19 cellular contexts compared by ENCODE assay signal in the genomic region with DNA sequence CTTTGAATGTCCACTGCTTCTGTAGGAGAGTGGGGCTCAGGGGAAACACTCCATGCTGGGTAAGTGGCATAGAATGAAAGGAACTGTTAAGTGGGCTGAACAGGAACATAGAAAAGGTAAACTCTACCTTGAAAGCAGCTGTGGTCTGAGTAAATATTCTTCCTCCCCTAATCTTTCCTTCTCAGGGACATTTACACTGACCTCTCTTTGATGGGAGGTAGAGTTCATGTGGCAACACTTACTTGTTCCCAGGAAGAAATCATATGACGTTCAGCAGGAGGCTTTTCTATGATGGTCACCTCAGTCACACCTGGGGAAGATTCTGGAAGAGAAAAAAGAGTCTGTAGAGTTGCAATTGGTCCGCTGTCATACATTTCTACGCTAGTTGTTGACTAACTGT. TPM values are rescaled to one million over a fixed set of nuclear protein-coding genes. Genes with fewer than 3 reads are reported as not detected.
DNase-seq lines count a peak whose midpoint lies in the region; ATAC-seq, FAIRE-seq and TF ChIP-seq lines count a peak whose summit lies in the region.
"Had no signal": no experiment of that assay in that cellular context is flagged by ENCODE, and none has a peak within 500 bp of the region (broad histone marks: within the 10 kb centered on the region; RNA-seq: fewer than 3 reads in every experiment).

No MANE protein-coding gene starts in this region.

- intact Hi-C loops in HepG2 (cut with micrococcal nuclease; ENCODE audit: unreplicated experiment) (no loop called here), right lobe of liver (cut with DNase I) (no loop called here), body of pancreas (cut with DNase I) (no loop called here)

- H3K9me3 Mint-ChIP-seq in progenitor cell of endocrine pancreas (ENCODE audit: low read depth) (no peaks in the 10 kb centered on the region), neural progenitor cell (no peaks in the 10 kb centered on the region)
- H3K9me3 Mint-ChIP-seq: CD4-positive, alpha-beta T cell; GM23338 had no signal

- CTCF ChIA-PET in HepG2 (lab: Yijun Ruan, JAX; ENCODE audit: low intra/inter-chr PET ratio, low total read pairs) = no interaction called here

- no TSS peak for BruUV-seq in HepG2 (replicated peaks; lab: Mats Ljungman, UMichigan)

- no peak for TF ChIP-seq RAD21 in HepG2 (CRISPR knock-in tag; IDR thresholded peaks at IDR 0.05)

- in situ Hi-C loops in HepG2 (cut with HindIII; ENCODE audit: extremely low pct_ligation_motif_present, low pct_unique_long_range_greater_than_20kb) = no loop called here

- peak overlapping the region; percentile 4 for H3K27ac Mint-ChIP-seq in progenitor cell of endocrine pancreas
- no peak overlapping the region for H3K27ac Mint-ChIP-seq in neural progenitor cell
- H3K27ac Mint-ChIP-seq: CD4-positive, alpha-beta T cell; GM23338 had no signal

- no peak overlapping the region for H3K4me3 Mint-ChIP-seq in progenitor cell of endocrine pancreas (ENCODE audit: low read depth)
- H3K4me3 Mint-ChIP-seq in neural progenitor cell = no peak overlapping the region
- H3K4me3 Mint-ChIP-seq: CD4-positive, alpha-beta T cell; GM23338 had no signal

- POLR2A ChIA-PET in HepG2 (lab: Yijun Ruan, JAX) = no interaction called here

- H3K27me3 ChIP-seq in HepG2 (ENCODE audit: control insufficient read depth in 1 of 2, insufficient read depth in 2 of 2, low read length in 2 of 2) = no peaks in the 10 kb centered on the region
- H3K27me3 ChIP-seq in right lobe of liver = no peaks in the 10 kb centered on the region
- no peaks in the 10 kb centered on the region for H3K27me3 ChIP-seq in body of pancreas
- H3K27me3 ChIP-seq in neural progenitor cell = no peaks in the 10 kb centered on the region

- H3K4me2 ChIP-seq in HepG2 (ENCODE audit: low read depth, low read length) = no peak overlapping the region
- H3K4me2 ChIP-seq in neural progenitor cell = no peak overlapping the region
- H3K4me2 ChIP-seq: A549, GM23338 had no signal

- no peaks in the 10 kb centered on the region for H3F3A ChIP-seq in neural progenitor cell (ENCODE audit: low read depth)

- H4K20me1 ChIP-seq in HepG2 (ENCODE audit: insufficient read depth, low read length) = no peaks in the 10 kb centered on the region
- H4K20me1 ChIP-seq in neural progenitor cell (ENCODE audit: low read depth) = peaks cover 47% of the 10 kb centered on the region

- no peak for TF ChIP-seq POLR2A in HepG2 (IDR thresholded peaks at IDR 0.05; ENCODE audit: insufficient read depth in 1 of 2, low read depth in 2 of 2, low read length in 2 of 2)
- no peak for TF ChIP-seq POLR2A in right lobe of liver (IDR thresholded peaks at IDR 0.05)
- no peak for TF ChIP-seq POLR2A in body of pancreas (IDR thresholded peaks at IDR 0.05)

- H3K4me1 Mint-ChIP-seq in progenitor cell of endocrine pancreas (ENCODE audit: low read depth) (peaks cover 26% of the 10 kb centered on the region), neural progenitor cell (peaks cover 8% of the 10 kb centered on the region)

- H3K4me1 ChIP-seq in HepG2 (ENCODE audit: insufficient read depth, low read length) (peaks cover 17% of the 10 kb centered on the region), right lobe of liver (no peaks in the 10 kb centered on the region), body of pancreas (peaks cover 43% of the 10 kb centered on the region), neural progenitor cell (peaks cover 13% of the 10 kb centered on the region)
- H3K4me1 ChIP-seq: A549, Caco-2 had no signal

- no peak for FAIRE-seq in HepG2 (lab: Jason Lieb, UNC)
- FAIRE-seq: A549, G401.6, GM12891, H54, HTR-8/SVneo had no signal

- H3K27ac ChIP-seq in HepG2 (ENCODE audit: extremely low read length, insufficient read depth, low read length) (no peak overlapping the region), right lobe of liver (no peak overlapping the region), body of pancreas (peak overlapping the region in 3 of 4 donors; percentile 43 to 73 (median 70)), neural progenitor cell (no peak overlapping the region)
- H3K27ac ChIP-seq: 22Rv1, A549, C4-2B had no signal

- WGBS in HepG2 (ENCODE audit: low lambda C conversion rate) = 77% methylated on average over 3 of the region's 3 CpGs
- 95% methylated on average over 3 of the region's 3 CpGs for WGBS in right lobe of liver (ENCODE audit: insufficient coverage, low coverage, low lambda C conversion rate, missing lambda C conversion rate)
- WGBS in body of pancreas, 2 donors = 46 to 59% methylated on average over 3 of the region's 3 CpGs

- H3K9me3 ChIP-seq in HepG2 (ENCODE audit: low read length) (no peaks in the 10 kb centered on the region), right lobe of liver (no peaks in the 10 kb centered on the region), body of pancreas (no peaks in the 10 kb centered on the region), neural progenitor cell (ENCODE audit: low read depth) (no peaks in the 10 kb centered on the region)
- H3K9me3 ChIP-seq: A549, Caco-2 had no signal

- H3K9ac ChIP-seq in HepG2 (ENCODE audit: insufficient read depth, low read depth, low read length) = no peak overlapping the region
- no peak overlapping the region for H3K9ac ChIP-seq in neural progenitor cell

- no peak for TF ChIP-seq EP300 in HepG2 (IDR thresholded peaks at IDR 0.05; ENCODE audit: low read depth in 2 of 2, low read length in 2 of 2)
- no peak for TF ChIP-seq EP300 in HepG2 (CRISPR knock-in tag; IDR thresholded peaks at IDR 0.05; ENCODE audit: borderline replicate concordance)

- peaks cover 17% of the 10 kb centered on the region for H3K36me3 Mint-ChIP-seq in progenitor cell of endocrine pancreas (ENCODE audit: insufficient read depth)
- H3K36me3 Mint-ChIP-seq in neural progenitor cell = peaks cover 29% of the 10 kb centered on the region

- H3K4me3 ChIP-seq in HepG2 (replicated peaks in 1 of 3; ENCODE audit: insufficient read depth in 1 of 3, low read depth in 2 of 3, low read length in 3 of 3) (no peak overlapping the region), right lobe of liver (no peak overlapping the region), body of pancreas (no peak overlapping the region), neural progenitor cell (no peak overlapping the region)
- H3K4me3 ChIP-seq: A549, GM23338 had no signal

- TF ChIP-seq CTCF in HepG2 (CRISPR knock-in tag; IDR thresholded peaks at IDR 0.05) (no peak), right lobe of liver (IDR thresholded peaks at IDR 0.05) (no peak), body of pancreas (IDR thresholded peaks at IDR 0.05) (no peak), progenitor cell of endocrine pancreas (IDR thresholded peaks at IDR 0.05; ENCODE audit: unreplicated experiment) (no peak), neural progenitor cell (IDR thresholded peaks at IDR 0.05) (no peak)

- H3K36me3 ChIP-seq in HepG2 (replicated peaks in 1 of 2; ENCODE audit: control insufficient read depth in 1 of 2, insufficient read depth in 2 of 2, low read length in 2 of 2) = peaks cover 4 to 22% of the 10 kb centered on the region in 2 experiments; a peak in 3 of 5 replicates
- no peaks in the 10 kb centered on the region for H3K36me3 ChIP-seq in right lobe of liver
- peaks cover 0 to 1% of the 10 kb centered on the region in 2 donors for H3K36me3 ChIP-seq in body of pancreas (replicated peaks in 1 of 2; ENCODE audit: insufficient read depth in 1 of 2, low read depth in 2 of 2)
- peaks cover 4% of the 10 kb centered on the region for H3K36me3 ChIP-seq in neural progenitor cell

- H2AFZ ChIP-seq in HepG2 (ENCODE audit: low read length) (no peak overlapping the region), neural progenitor cell (replicated peaks) (no peak overlapping the region)
- H2AFZ ChIP-seq: GM23338 had no signal

- no peak for ATAC-seq in HepG2
- no peak for ATAC-seq in right lobe of liver
- ATAC-seq in body of pancreas = peak; percentile 78
- ATAC-seq in HG03159 (IDR thresholded peaks at IDR 0.05; ENCODE audit: unreplicated experiment) = no peak
- ATAC-seq in HG02885 (IDR thresholded peaks at IDR 0.05; ENCODE audit: poor library complexity, unreplicated experiment) = no peak
- ATAC-seq: A549, GM23338 had no signal

- DNase-seq in HepG2 (ENCODE audit: low spot score) = peak; percentile 20
- no peak for DNase-seq in right lobe of liver
- DNase-seq in body of pancreas = peak in 1 of 4 donors; percentile 16
- DNase-seq in progenitor cell of endocrine pancreas (ENCODE audit: low spot score, unreplicated experiment) = no peak
- DNase-seq in neural progenitor cell (ENCODE audit: low spot score) = no peak
- DNase-seq: AML-193; Caco-2; CD4-positive, alpha-beta T cell; HCEC 1CT had no signal

- H3K79me2 ChIP-seq in HepG2 (ENCODE audit: insufficient read depth, low read length) (no peaks in the 10 kb centered on the region), neural progenitor cell (ENCODE audit: low read depth) (peaks cover 14% of the 10 kb centered on the region)

- no peaks in the 10 kb centered on the region for H3K27me3 Mint-ChIP-seq in progenitor cell of endocrine pancreas
- H3K27me3 Mint-ChIP-seq in neural progenitor cell (ENCODE audit: insufficient read depth, low read depth) = no peaks in the 10 kb centered on the region
- H3K27me3 Mint-ChIP-seq: CD4-positive, alpha-beta T cell had no signal

RNA-seq across cellular contexts. Expression of a gene that starts 10.2 kb away (rescaled TPM):
- total RNA-seq in HepG2 (2016; rRNA removed; fragmentation: Illumina TruSeq; extraction: Trizol) (72.1 and 73.3 TPM in 2 replicates), right lobe of liver (10 to 100 TPM; 14.0 to 56.2 (median 23.1) TPM), body of pancreas (10 to 100 TPM; 32.2 to 33.9 TPM), progenitor cell of endocrine pancreas (127 and 129 TPM in 2 replicates), neural progenitor cell (ENCODE audit: low replicate concordance) (262 and 301 TPM in 2 replicates)
- total RNA-seq in HepG2 (2016; cell fraction: cytosol; rRNA removed; fragmentation: Illumina TruSeq; extraction: Trizol; ENCODE audit: low read depth) = 144 and 164 TPM in 2 replicates
- total RNA-seq in HepG2 (2016; cell fraction: insoluble cytoplasmic fraction; rRNA removed; fragmentation: Illumina TruSeq; extraction: Trizol) = 68.1 and 77.7 TPM in 2 replicates
- 182 and 189 TPM in 2 replicates for total RNA-seq in HepG2 (2016; cell fraction: membrane; rRNA removed; fragmentation: Illumina TruSeq; extraction: Trizol)
- 40.9 and 47.8 TPM in 2 replicates for total RNA-seq in HepG2 (2016; cell fraction: nucleus; rRNA removed; fragmentation: Illumina TruSeq; extraction: Trizol)
- polyA plus RNA-seq in HepG2 (2011; rRNA removed) = 106 and 137 TPM in 2 replicates
- polyA plus RNA-seq in HepG2 (2011; cell fraction: cytosol; rRNA removed) = 105 and 107 TPM in 2 replicates
- 34.8 and 39.7 TPM in 2 replicates for polyA plus RNA-seq in HepG2 (2011; cell fraction: nucleus; rRNA removed)
- 38.7 and 54.0 TPM in 2 replicates for polyA plus RNA-seq in HepG2 (2012)
- 242 and 261 TPM in 2 replicates for polyA plus RNA-seq in HepG2 (2016; cell fraction: cytosol; fragmentation: Illumina TruSeq; extraction: Trizol; ENCODE audit: low read depth)
- 89.6 and 107 TPM in 2 replicates for polyA plus RNA-seq in HepG2 (2016; cell fraction: insoluble cytoplasmic fraction; fragmentation: Illumina TruSeq; extraction: Trizol; ENCODE audit: low read depth)
- 249 and 261 TPM in 2 replicates for polyA plus RNA-seq in HepG2 (2016; cell fraction: membrane; fragmentation: Illumina TruSeq; extraction: Trizol; ENCODE audit: low read depth)
- polyA plus RNA-seq in HepG2 (2016; cell fraction: nucleus; fragmentation: Illumina TruSeq; extraction: Trizol; ENCODE audit: insufficient read depth, low read depth) = 51.1 and 62.4 TPM in 2 replicates
- 108 and 264 TPM in 2 replicates for polyA minus RNA-seq in HepG2 (2011; rRNA and poly(A)+ RNA removed; ENCODE audit: low replicate concordance)
- 41.5 and 43.6 TPM in 2 replicates for polyA minus RNA-seq in HepG2 (2011; cell fraction: cytosol; rRNA and poly(A)+ RNA removed)
- polyA minus RNA-seq in HepG2 (2011; cell fraction: nucleus; rRNA and poly(A)+ RNA removed) = 65.9 and 77.7 TPM in 2 replicates

RNA-seq across cellular contexts. Expression of a gene that starts 10.3 kb away (rescaled TPM):
- 5.2 and 6.0 TPM in 2 replicates for total RNA-seq in HepG2 (2016; rRNA removed; fragmentation: Illumina TruSeq; extraction: Trizol)
- 9.5 and 13.3 TPM in 2 replicates for total RNA-seq in HepG2 (2016; cell fraction: cytosol; rRNA removed; fragmentation: Illumina TruSeq; extraction: Trizol; ENCODE audit: low read depth)
- 4.0 and 6.7 TPM in 2 replicates for total RNA-seq in HepG2 (2016; cell fraction: insoluble cytoplasmic fraction; rRNA removed; fragmentation: Illumina TruSeq; extraction: Trizol)
- 5.5 and 7.5 TPM in 2 replicates for total RNA-seq in HepG2 (2016; cell fraction: membrane; rRNA removed; fragmentation: Illumina TruSeq; extraction: Trizol)
- total RNA-seq in HepG2 (2016; cell fraction: nucleus; rRNA removed; fragmentation: Illumina TruSeq; extraction: Trizol) = 14.3 and 17.0 TPM in 2 replicates
- 2.8 and 4.1 TPM in 2 replicates for polyA plus RNA-seq in HepG2 (2011; rRNA removed)
- polyA plus RNA-seq in HepG2 (2011; cell fraction: cytosol; rRNA removed) = 1.4 and 1.5 TPM in 2 replicates
- polyA plus RNA-seq in HepG2 (2011; cell fraction: nucleus; rRNA removed) = 6.6 and 6.9 TPM in 2 replicates
- 1.9 and 2.6 TPM in 2 replicates for polyA plus RNA-seq in HepG2 (2012)
- polyA plus RNA-seq in HepG2 (2016; cell fraction: cytosol; fragmentation: Illumina TruSeq; extraction: Trizol; ENCODE audit: low read depth) = 1.1 and 1.2 TPM in 2 replicates
- 2.8 and 3.0 TPM in 2 replicates for polyA plus RNA-seq in HepG2 (2016; cell fraction: insoluble cytoplasmic fraction; fragmentation: Illumina TruSeq; extraction: Trizol; ENCODE audit: low read depth)
- 1.6 and 1.7 TPM in 2 replicates for polyA plus RNA-seq in HepG2 (2016; cell fraction: membrane; fragmentation: Illumina TruSeq; extraction: Trizol; ENCODE audit: low read depth)
- 7.8 and 8.1 TPM in 2 replicates for polyA plus RNA-seq in HepG2 (2016; cell fraction: nucleus; fragmentation: Illumina TruSeq; extraction: Trizol; ENCODE audit: insufficient read depth, low read depth)
- 9.4 and 9.6 TPM in 2 replicates for polyA minus RNA-seq in HepG2 (2011; rRNA and poly(A)+ RNA removed; ENCODE audit: low replicate concordance)
- polyA minus RNA-seq in HepG2 (2011; cell fraction: cytosol; rRNA and poly(A)+ RNA removed) = 2.2 and 2.3 TPM in 2 replicates
- polyA minus RNA-seq in HepG2 (2011; cell fraction: nucleus; rRNA and poly(A)+ RNA removed) = 30.0 and 33.0 TPM in 2 replicates
- total RNA-seq in right lobe of liver = 1 to 10 TPM; 2.0 to 4.5 (median 2.9) TPM
- 10 to 100 TPM; 10.9 to 21.8 TPM for total RNA-seq in body of pancreas
- 12.4 and 15.9 TPM in 2 replicates for total RNA-seq in progenitor cell of endocrine pancreas
- 11.5 and 15.0 TPM in 2 replicates for total RNA-seq in neural progenitor cell (ENCODE audit: low replicate concordance)

Comparison
In these comparisons a context has a peak if more than half of its experiments do, and no peak if none do; other contexts are left out.
1. H3K27ac ChIP-seq: peak in body of pancreas (3 of 4); none in HepG2 (single experiment), right lobe of liver (0 of 3) and neural progenitor cell (single experiment).